ENCODE assay signal across 16 cellular contexts in genomic region chr13:111142472-111142871, GRCh38. TPM values are rescaled to one million over a fixed set of nuclear protein-coding genes. Genes with fewer than 3 reads are reported as not detected.
DNase-seq lines count a peak whose midpoint lies in the region; ATAC-seq and TF ChIP-seq lines count a peak whose summit lies in the region.
"Had no signal": no experiment of that assay in that cellular context is flagged by ENCODE, and none has a peak within 500 bp of the region (broad histone marks: within the 10 kb centered on the region; RNA-seq: fewer than 3 reads in every experiment).

No MANE protein-coding gene starts in this region.

- ATAC-seq in Right ventricle myocardium superior (ENCODE audit: poor library complexity) (peak; percentile 84), left ventricle myocardium superior (peak; percentile 87), psoas muscle (peak; percentile 68 to 79 (median 74))
- no peak for ATAC-seq in stimulated activated memory B cell treated with anti-CD40 and anti-IgM and Interleukin-4, amounts not matched to agents 10 μg/mL and 1 μg/mL and 100 μg/mL, for 72 hours
- ATAC-seq: GM23338 had no signal

- peaks cover 45% of the 10 kb centered on the region for H3K27me3 Mint-ChIP-seq in stimulated activated memory B cell treated with anti-CD40 and anti-IgM and Interleukin-4, amounts not matched to agents 10 μg/mL and 1 μg/mL and 100 μg/mL, for 72 hours

- no peaks in the 10 kb centered on the region for H3K9me3 ChIP-seq in right atrium auricular region
- no peaks in the 10 kb centered on the region for H3K9me3 ChIP-seq in psoas muscle

- H3K4me1 Mint-ChIP-seq in stimulated activated memory B cell treated with anti-CD40 and anti-IgM and Interleukin-4, amounts not matched to agents 10 μg/mL and 1 μg/mL and 100 μg/mL, for 72 hours: no peaks in the 10 kb centered on the region
- H3K4me1 Mint-ChIP-seq: GM23338, H9 had no signal

- no peak overlapping the region for H3K27ac Mint-ChIP-seq in stimulated activated memory B cell treated with anti-CD40 and anti-IgM and Interleukin-4, amounts not matched to agents 10 μg/mL and 1 μg/mL and 100 μg/mL, for 72 hours
- H3K27ac Mint-ChIP-seq: CD4-positive, alpha-beta T cell; GM23338; H9 had no signal

- intact Hi-C loops in Right ventricle myocardium superior (cut with DNase I): no loop called here
- intact Hi-C loops in left ventricle myocardium superior (cut with micrococcal nuclease): no loop called here
- intact Hi-C loops in psoas muscle (cut with DNase I): no loop called here

- no peaks in the 10 kb centered on the region for H3K9me3 Mint-ChIP-seq in stimulated activated memory B cell treated with anti-CD40 and anti-IgM and Interleukin-4, amounts not matched to agents 10 μg/mL and 1 μg/mL and 100 μg/mL, for 72 hours
- H3K9me3 Mint-ChIP-seq: CD4-positive, alpha-beta T cell; GM23338; H9 had no signal

- H3K36me3 Mint-ChIP-seq in stimulated activated memory B cell treated with anti-CD40 and anti-IgM and Interleukin-4, amounts not matched to agents 10 μg/mL and 1 μg/mL and 100 μg/mL, for 72 hours: no peaks in the 10 kb centered on the region

- H3K27ac ChIP-seq in right atrium auricular region (no peak overlapping the region), psoas muscle (peak overlapping the region; percentile 46)

- 70 to 81% (median 81%) methylated on average over 1 of the region's 1 CpG for WGBS in psoas muscle, 3 donors

- DNase-seq in Right ventricle myocardium superior: no peak
- DNase-seq in right atrium auricular region (ENCODE audit: low spot score): no peak
- no peak for DNase-seq in left ventricle myocardium superior
- DNase-seq in psoas muscle: no peak
- DNase-seq in H4 (ENCODE audit: low spot score): no peak
- no peak for DNase-seq in inferior parietal cortex (ENCODE audit: extremely low spot score)
- DNase-seq: 8988T; AML-193; C1 segment of cervical spinal cord; CD4-positive, alpha-beta T cell; DMS153; DMS79 treated with DMSO at 0.1 percent for 48 hours; EL; H9 had no signal

- no peak for TF ChIP-seq CTCF in right atrium auricular region (IDR thresholded peaks at IDR 0.05)
- TF ChIP-seq CTCF in psoas muscle (IDR thresholded peaks at IDR 0.05): no peak

- no peak overlapping the region for H3K4me3 ChIP-seq in right atrium auricular region
- H3K4me3 ChIP-seq in psoas muscle: no peak overlapping the region
- H3K4me3 ChIP-seq: GM23338 had no signal

- H3K4me1 ChIP-seq in right atrium auricular region: peaks cover 0 to 11% of the 10 kb centered on the region in 2 donors
- H3K4me1 ChIP-seq in psoas muscle: peaks cover 40% of the 10 kb centered on the region

- no peak overlapping the region for H3K4me3 Mint-ChIP-seq in stimulated activated memory B cell treated with anti-CD40 and anti-IgM and Interleukin-4, amounts not matched to agents 10 μg/mL and 1 μg/mL and 100 μg/mL, for 72 hours
- H3K4me3 Mint-ChIP-seq: CD4-positive, alpha-beta T cell; GM23338; H9 had no signal

- H3K27me3 ChIP-seq in right atrium auricular region: no peaks in the 10 kb centered on the region
- no peaks in the 10 kb centered on the region for H3K27me3 ChIP-seq in psoas muscle (ENCODE audit: insufficient read depth in 3 of 3, low read length in 2 of 3)

- H3K36me3 ChIP-seq in right atrium auricular region: no peaks in the 10 kb centered on the region
- H3K36me3 ChIP-seq in psoas muscle (ENCODE audit: insufficient read depth in 1 of 2, low read depth in 1 of 2): no peaks in the 10 kb centered on the region

RNA-seq across cellular contexts. Expression of gene ARHGEF7, which starts 27.4 kb away (rescaled TPM):
- total RNA-seq in Right ventricle myocardium superior (49.3 TPM), right atrium auricular region (10 to 100 TPM; 27.8 to 36.9 TPM), left ventricle myocardium superior (56.2 TPM), psoas muscle (10 to 100 TPM; 44.1 to 53.6 (median 52.7) TPM)
- polyA plus RNA-seq in psoas muscle: 10 to 100 TPM; 21.6 to 46.8 (median 22.3) TPM
- 8.5 and 11.3 TPM in 2 replicates for total RNA-seq in H4 (2014; rRNA removed; shearing (Covaris generic))
